ENCODE assay signal across 35 cellular contexts in genomic region chr15:77255385-77255784, GRCh38.
"Had no signal": no experiment of that assay in that cellular context is flagged by ENCODE, and none has a peak within 500 bp of the region (broad histone marks: within the 10 kb centered on the region; RNA-seq: fewer than 3 reads in every experiment).

No MANE protein-coding gene starts in this region.

- H3K4me3 ChIP-seq: MG63 had no signal

- H3K27me3 ChIP-seq: MG63 had no signal

- DNase-seq: MG63, MM.1S, MV-4-11, NCI-H1048, NCI-H1092, NCI-H1092 treated with DMSO at 0.1 percent for 48 hours, NCI-H1105, NCI-H1105 treated with DMSO at 0.1 percent for 48 hours, NCI-H1417, NCI-H1417 treated with DMSO at 0.1 percent for 48 hours, NCI-H1436, NCI-H1436 treated with DMSO at 0.1 percent for 48 hours, NCI-H146, NCI-H1694, NCI-H1694 treated with DMSO at 0.1 percent for 48 hours, NCI-H187, NCI-H187 treated with DMSO at 0.1 percent for 48 hours, NCI-H1930, NCI-H2029, NCI-H2029 treated with DMSO at 0.1 percent for 48 hours, NCI-H2081, NCI-H2081 treated with DMSO at 0.1 percent for 48 hours, NCI-H2107, NCI-H2171, NCI-H2171 treated with DMSO at 0.1 percent for 48 hours, NCI-H2227 treated with DMSO at 0.1 percent for 48 hours, NCI-H226, NCI-H345, NCI-H446, NCI-H446 treated with DMSO at 0.1 percent for 48 hours, NCI-H510A, NCI-H510A treated with DMSO at 0.1 percent for 48 hours, NCI-H524, NCI-H524 treated with DMSO at 0.1 percent for 48 hours, NCI-H526 had no signal
